In genomic region chrY:9001231-9001630, GRCh38 we compare ENCODE assay signal across 24 cellular contexts.
"Had no signal": no experiment of that assay in that cellular context is flagged by ENCODE, and none has a peak within 500 bp of the region (broad histone marks: within the 10 kb centered on the region; RNA-seq: fewer than 3 reads in every experiment).

No MANE protein-coding gene starts in this region.

- H3K36me3 ChIP-seq: brain microvascular endothelial cell, tibial nerve, vagina had no signal

- H3K9me3 ChIP-seq: tibial nerve, vagina had no signal

- H3K27me3 ChIP-seq: brain microvascular endothelial cell, tibial nerve, vagina had no signal

- H3K4me3 ChIP-seq: tibial nerve, vagina had no signal

- FAIRE-seq: endothelial cell of umbilical vein, keratinocyte had no signal

- H3K4me1 ChIP-seq: tibial nerve, vagina had no signal

- ATAC-seq: activated naive CD8-positive, alpha-beta T cell treated with anti-CD3 and anti-CD28 coated beads, Interleukin-2, amount 50 U/mL, for 24 hours; stimulated activated naive CD8-positive, alpha-beta T cell treated with anti-CD3 and anti-CD28 coated beads, Interleukin-15, Interleukin-2, amounts not matched to agents 100 U/mL and 50 U/mL, for 24 hours; T-helper 17 cell had no signal

- DNase-seq: activated CD4-positive, CD25-positive, alpha-beta regulatory T cell treated with anti-CD3 and anti-CD28 coated beads, Interleukin-2, amount 50 U/mL, for 72 hours; activated CD8-positive, alpha-beta memory T cell treated with anti-CD3 and anti-CD28 coated beads for 24 hours; activated CD8-positive, alpha-beta memory T cell treated with anti-CD3 and anti-CD28 coated beads, Interleukin-2, amount 50 U/mL, for 48 hours; activated effector memory CD4-positive, alpha-beta T cell treated with Interleukin-2 at 50 U/mL for 16 hours; activated naive CD4-positive, alpha-beta T cell treated with anti-CD3 and anti-CD28 coated beads, Interleukin-2, amount 10 ng/mL, durations not matched to agents 7 days and 5 days; activated naive CD8-positive, alpha-beta T cell treated with anti-CD3 and anti-CD28 coated beads, Interleukin-2, amount 50 U/mL, for 24 hours; activated T-cell treated with anti-CD3 and anti-CD28 coated beads, Interleukin-2, amount 50 U/mL, for 48 hours; brain microvascular endothelial cell; cerebellar nuclear complex; effector CD4-positive, alpha-beta T cell; foreskin fibroblast; hippocampal formation; mammary epithelial cell; midbrain; nucleus accumbens; posterior cingulate gyrus; stimulated activated naive CD8-positive, alpha-beta T cell treated with anti-CD3 and anti-CD28 coated beads, Interleukin-15, Interleukin-2, amounts not matched to agents 100 U/mL and 50 U/mL, for 24 hours; substantia nigra; T-helper 17 cell had no signal

- H3K27ac ChIP-seq: brain microvascular endothelial cell, tibial nerve, vagina, VCaP had no signal
